Comparison of ENCODE assay signal across 8 cellular contexts in the genomic region with DNA sequence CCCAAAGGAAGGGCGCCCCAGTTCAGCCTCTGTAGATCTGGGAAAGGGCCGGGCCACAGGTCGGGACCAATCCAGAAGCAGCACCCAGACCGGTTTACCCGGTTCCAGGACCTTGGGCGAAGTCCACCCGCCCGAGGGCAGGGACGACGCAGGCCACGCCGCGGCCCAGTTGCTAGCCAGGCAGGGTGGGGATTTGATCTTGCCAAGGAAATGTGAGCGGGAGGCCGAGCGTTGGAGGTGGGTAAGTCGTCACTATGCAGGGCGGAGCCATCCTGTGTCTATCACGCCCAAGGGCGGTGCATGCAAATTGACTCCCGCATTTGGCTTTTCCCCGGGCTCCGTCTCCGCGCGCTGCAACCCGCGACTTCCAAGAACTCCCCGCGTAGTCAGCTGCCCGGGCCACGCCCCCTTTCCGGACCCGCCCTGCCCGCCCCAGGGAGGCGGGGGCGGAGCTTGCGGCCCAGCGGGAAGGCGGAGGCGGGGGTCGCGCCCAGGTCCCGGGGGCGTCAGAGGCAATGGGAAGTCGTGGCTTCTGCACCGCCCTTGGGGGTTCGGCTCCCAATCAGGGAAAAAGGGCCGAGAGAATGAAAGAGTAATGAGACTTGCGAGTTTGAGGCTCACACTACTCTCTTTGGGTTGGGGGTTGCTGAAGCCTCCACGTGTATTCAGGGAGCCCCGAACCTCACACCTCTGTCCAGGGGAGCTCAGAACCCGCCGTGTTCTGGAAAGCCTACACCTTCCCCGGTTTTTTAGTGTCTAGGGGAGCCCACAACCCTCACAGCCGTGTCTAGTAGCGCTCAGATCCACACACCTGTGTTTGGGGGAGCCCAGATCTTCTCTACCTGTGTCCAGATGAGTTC. TPM values are rescaled to one million over a fixed set of nuclear protein-coding genes. Genes with fewer than 3 reads are reported as not detected.
A peak's percentile ranks its signal among the peaks of the same experiment; 100 is the strongest.
DNase-seq lines count a peak whose midpoint lies in the region; ATAC-seq and TF ChIP-seq lines count a peak whose summit lies in the region.

No MANE protein-coding gene starts in this region.

- peak overlapping the region; percentile 58 for H3K9ac ChIP-seq in Karpas-422 (ENCODE audit: low read length)

- H3K9me2 ChIP-seq in Karpas-422 (replicated peaks; ENCODE audit: insufficient read depth, low read length), result no peaks in the 10 kb centered on the region

- DNase-seq in Karpas-422 (peak; percentile 88), RPMI8226 (peak; percentile 94), fibroblast of mammary gland (ENCODE audit: low read depth) (peak; percentile 98), natural killer cell (peak; percentile 64)
- peak; percentile 63 to 88 (median 74) for DNase-seq in stimulated activated naive CD4-positive, alpha-beta T cell (lab: John Stamatoyannopoulos, UW)

- H3K9me3 ChIP-seq in Karpas-422 (ENCODE audit: low read length), result no peaks in the 10 kb centered on the region

- peak; percentile 59 for ATAC-seq in GM18909 (IDR thresholded peaks at IDR 0.05; ENCODE audit: poor library complexity, unreplicated experiment)
- ATAC-seq in activated T-helper 17 cell treated with anti-CD3 and anti-CD28 coated beads, Interleukin-2, amount 50 U/mL, for 72 hours (replicated peaks), result peak; percentile 75
- peak; percentile 37 to 68 (median 42) for ATAC-seq in natural killer cell

- no peaks in the 10 kb centered on the region for H3K36me3 Mint-ChIP-seq in activated T-helper 17 cell treated with anti-CD3 and anti-CD28 coated beads, Interleukin-2, amount 50 U/mL, for 72 hours (ENCODE audit: low read depth)
- no peaks in the 10 kb centered on the region for H3K36me3 Mint-ChIP-seq in natural killer cell

- intact Hi-C loops in natural killer cell (cut with micrococcal nuclease), result no loop called here

- peaks cover 19% of the 10 kb centered on the region for H3K4me1 Mint-ChIP-seq in activated T-helper 17 cell treated with anti-CD3 and anti-CD28 coated beads, Interleukin-2, amount 50 U/mL, for 72 hours
- peaks cover 43 to 65% of the 10 kb centered on the region in 2 donors for H3K4me1 Mint-ChIP-seq in natural killer cell

- no peaks in the 10 kb centered on the region for H4K20me1 ChIP-seq in Karpas-422 (ENCODE audit: insufficient read depth, low read depth, low read length)

- peak overlapping the region; percentile 86 for H3K4me3 Mint-ChIP-seq in activated T-helper 17 cell treated with anti-CD3 and anti-CD28 coated beads, Interleukin-2, amount 50 U/mL, for 72 hours
- peak overlapping the region; percentile 87 for H3K4me3 Mint-ChIP-seq in natural killer cell

- TF ChIP-seq CTCF in fibroblast of mammary gland (conservative IDR thresholded peaks at IDR 0.05; ENCODE audit: control insufficient read depth, insufficient read depth, low read depth, low read length) (no peak), natural killer cell (IDR thresholded peaks at IDR 0.05) (no peak)

- no peaks in the 10 kb centered on the region for H3K9me3 Mint-ChIP-seq in activated T-helper 17 cell treated with anti-CD3 and anti-CD28 coated beads, Interleukin-2, amount 50 U/mL, for 72 hours
- H3K9me3 Mint-ChIP-seq in natural killer cell, result no peaks in the 10 kb centered on the region

- H3K4me1 ChIP-seq in ACC112 (ENCODE audit: control insufficient read depth, insufficient read depth, low read length, unreplicated experiment) (peaks cover 27% of the 10 kb centered on the region), Karpas-422 (ENCODE audit: low read length) (peaks cover 30% of the 10 kb centered on the region)

- H3K27ac ChIP-seq in ACC112 (ENCODE audit: low read depth, low read length) (peak overlapping the region; percentile 92), Karpas-422 (ENCODE audit: low read length) (no peak overlapping the region)

- H3K4me2 ChIP-seq in Karpas-422 (ENCODE audit: low read depth, low read length, poor library complexity, severe bottlenecking), result peak overlapping the region; percentile 77

- H3K27me3 ChIP-seq in ACC112 (ENCODE audit: insufficient read depth, low read length), result no peaks in the 10 kb centered on the region
- H3K27me3 ChIP-seq in Karpas-422 (ENCODE audit: low read length), result no peaks in the 10 kb centered on the region

- H3K79me2 ChIP-seq in ACC112 (ENCODE audit: control insufficient read depth, insufficient read depth, low read length, unreplicated experiment) (no peaks in the 10 kb centered on the region), Karpas-422 (ENCODE audit: low read length) (no peaks in the 10 kb centered on the region)

- no peaks in the 10 kb centered on the region for H3K27me3 Mint-ChIP-seq in activated T-helper 17 cell treated with anti-CD3 and anti-CD28 coated beads, Interleukin-2, amount 50 U/mL, for 72 hours
- H3K27me3 Mint-ChIP-seq in natural killer cell (ENCODE audit: low read depth in 2 of 2), result no peaks in the 10 kb centered on the region

- peak overlapping the region; percentile 84 for H3K27ac Mint-ChIP-seq in activated T-helper 17 cell treated with anti-CD3 and anti-CD28 coated beads, Interleukin-2, amount 50 U/mL, for 72 hours
- H3K27ac Mint-ChIP-seq in natural killer cell, result peak overlapping the region; percentile 92 to 95

- H3K36me3 ChIP-seq in ACC112 (ENCODE audit: insufficient read depth, low read length) (no peaks in the 10 kb centered on the region), Karpas-422 (ENCODE audit: insufficient read depth, low read length) (no peaks in the 10 kb centered on the region)

- H2AFZ ChIP-seq in ACC112 (ENCODE audit: low read length, unreplicated experiment) (peak overlapping the region; percentile 73), Karpas-422 (ENCODE audit: low read length) (peak overlapping the region; percentile 88; the same call in 1 of the 2 replicates)

- H3K4me3 ChIP-seq in ACC112 (ENCODE audit: low read depth, low read length) (peak overlapping the region; percentile 72), Karpas-422 (ENCODE audit: low read length) (peak overlapping the region; percentile 58), fibroblast of mammary gland (ENCODE audit: control insufficient read depth, low read depth, low read length) (peak overlapping the region; percentile 26)

RNA-seq across cellular contexts. Expression of gene IER2, which starts 12.8 kb away (rescaled TPM):
- 7.3 and 15.9 TPM in 2 replicates for total RNA-seq in Karpas-422 (2014; rRNA removed; shearing (Covaris generic); ENCODE audit: low replicate concordance)
- 100 to 1,000 TPM in 1 of 2 donors, 10 to 100 TPM in 1; 85.9 to 140 TPM for total RNA-seq in activated T-helper 17 cell treated with anti-CD3 and anti-CD28 coated beads, Interleukin-2, amount 50 U/mL, for 72 hours
- 1,000 to 10,000 TPM in 1 of 3 donors, 100 to 1,000 TPM in 2; 668 to 1,112 (median 949) TPM for total RNA-seq in natural killer cell

RNA-seq across cellular contexts. Expression of gene STX10, which starts 12.8 kb away (rescaled TPM):
- total RNA-seq in Karpas-422 (2014; rRNA removed; shearing (Covaris generic); ENCODE audit: low replicate concordance), result 47.0 and 103 TPM in 2 replicates
- total RNA-seq in activated T-helper 17 cell treated with anti-CD3 and anti-CD28 coated beads, Interleukin-2, amount 50 U/mL, for 72 hours, result 10 to 100 TPM; 76.4 to 91.3 TPM
- total RNA-seq in natural killer cell, result 10 to 100 TPM; 39.2 to 46.9 (median 42.0) TPM

RNA-seq across cellular contexts. Expression of gene NACC1, which starts 44.9 kb away (rescaled TPM):
- 28.0 and 76.4 TPM in 2 replicates for total RNA-seq in Karpas-422 (2014; rRNA removed; shearing (Covaris generic); ENCODE audit: low replicate concordance)
- total RNA-seq in activated T-helper 17 cell treated with anti-CD3 and anti-CD28 coated beads, Interleukin-2, amount 50 U/mL, for 72 hours, result 10 to 100 TPM; 70.8 to 80.6 TPM
- total RNA-seq in natural killer cell, result 10 to 100 TPM; 41.2 to 48.7 (median 43.4) TPM

RNA-seq across cellular contexts. Expression of gene TRMT1, which starts 46.4 kb away (rescaled TPM):
- 35.9 and 69.7 TPM in 2 replicates for total RNA-seq in Karpas-422 (2014; rRNA removed; shearing (Covaris generic); ENCODE audit: low replicate concordance)
- total RNA-seq in activated T-helper 17 cell treated with anti-CD3 and anti-CD28 coated beads, Interleukin-2, amount 50 U/mL, for 72 hours, result 10 to 100 TPM; 66.4 to 83.2 TPM
- 10 to 100 TPM; 33.8 to 48.5 (median 42.2) TPM for total RNA-seq in natural killer cell
